Comparison of ENCODE assay signal across 1 cellular context in genomic region chr7:138151731-138152577, GRCh38.
A peak's percentile ranks its signal among the peaks of the same experiment; 100 is the strongest.
TF ChIP-seq lines count a peak whose summit lies in the region.

No MANE protein-coding gene starts in this region.

TF ChIP-seq in HepG2, 621 proteins besides CTCF, POLR2A, EP300 and RAD21 (continued from another document):
- TF ChIP-seq TFDP2 (CRISPR knock-in tag; IDR thresholded peaks at IDR 0.05) (peak; percentile 39), SMAD1 (CRISPR knock-in tag; IDR thresholded peaks at IDR 0.05; ENCODE audit: borderline replicate concordance, low read depth) (no peak), TRIM24 (CRISPR knock-in tag; IDR thresholded peaks at IDR 0.05) (peak; percentile 67; the same call in 1 of the 2 replicates), RERE (CRISPR knock-in tag; IDR thresholded peaks at IDR 0.05; ENCODE audit: low read depth) (peak; percentile 13; the same call in 1 of the 2 replicates), TMF1 (CRISPR knock-in tag; IDR thresholded peaks at IDR 0.05; ENCODE audit: low read depth) (no peak), PHF21A (CRISPR knock-in tag; IDR thresholded peaks at IDR 0.05) (peak; percentile 60; the same call in 1 of the 2 replicates), YY1 (IDR thresholded peaks at IDR 0.05; ENCODE audit: insufficient read depth, insufficient replicate concordance, low read depth, low read length) (no peak), TCF12 (IDR thresholded peaks at IDR 0.05) (no peak), TCF12 (CRISPR knock-in tag; IDR thresholded peaks at IDR 0.05) (0 out of 2 replicates have a peak, but pooled peaks have one; percentile 66), CERS6 (CRISPR knock-in tag; IDR thresholded peaks at IDR 0.05) (no peak), ZNF605 (CRISPR knock-in tag; IDR thresholded peaks at IDR 0.05) (peak; percentile 62), CREM (IDR thresholded peaks at IDR 0.05) (peak; percentile 82), CREM (CRISPR knock-in tag; IDR thresholded peaks at IDR 0.05) (no peak), ZBTB43 (CRISPR knock-in tag; conservative IDR thresholded peaks at IDR 0.05) (no peak), FOXP4 (CRISPR knock-in tag; IDR thresholded peaks at IDR 0.05) (peak; percentile 82), ZNF501 (CRISPR knock-in tag; IDR thresholded peaks at IDR 0.05) (no peak), XRCC5 (optimal IDR thresholded peaks at IDR 0.05; ENCODE audit: low read length) (no peak), IRX3 (CRISPR knock-in tag; IDR thresholded peaks at IDR 0.05; ENCODE audit: borderline replicate concordance, low read depth) (no peak), ZSCAN9 (CRISPR knock-in tag; IDR thresholded peaks at IDR 0.05; ENCODE audit: borderline replicate concordance) (peak; percentile 32; the same call in 1 of the 2 replicates), CREB1 (IDR thresholded peaks at IDR 0.05) (no peak), CREB1 (CRISPR knock-in tag; IDR thresholded peaks at IDR 0.05) (peak; percentile 34; the same call in 1 of the 2 replicates), ONECUT2 (CRISPR knock-in tag; IDR thresholded peaks at IDR 0.05) (peak; percentile 73; the same call in 1 of the 2 replicates), ATAD3A (CRISPR knock-in tag; IDR thresholded peaks at IDR 0.05) (no peak), NFAT5 (CRISPR knock-in tag; IDR thresholded peaks at IDR 0.05) (no peak)
TF ChIP-seq in HepG2: peak in this region for 134.
